Comparison of ENCODE assay signal across 9 cellular contexts in genomic region chr7:29565186-29565540, GRCh38. TPM values are rescaled to one million over a fixed set of nuclear protein-coding genes. Genes with fewer than 3 reads are reported as not detected.
DNase-seq lines count a peak whose midpoint lies in the region; ATAC-seq, FAIRE-seq and TF ChIP-seq lines count a peak whose summit lies in the region.
"Had no signal": no experiment of that assay in that cellular context is flagged by ENCODE, and none has a peak within 500 bp of the region (broad histone marks: within the 10 kb centered on the region; RNA-seq: fewer than 3 reads in every experiment).

No MANE protein-coding gene starts in this region.

- H3K4me1 ChIP-seq in CD8-positive, alpha-beta T cell (ENCODE audit: insufficient read depth, low read length) = peaks cover 11% of the 10 kb centered on the region
- H3K4me1 ChIP-seq in SJCRH30 (no peaks in the 10 kb centered on the region), pancreas (no peaks in the 10 kb centered on the region)

- FAIRE-seq in pancreas (lab: Jason Lieb, UNC) = no peak

- TF ChIP-seq CTCF in CD8-positive, alpha-beta T cell (IDR thresholded peaks at IDR 0.05) = no peak
- no peak for TF ChIP-seq CTCF in fibroblast of mammary gland (conservative IDR thresholded peaks at IDR 0.05; ENCODE audit: control insufficient read depth, insufficient read depth, low read depth, low read length)
- TF ChIP-seq CTCF in pancreas (IDR thresholded peaks at IDR 0.05) = no peak

- peaks cover 18% of the 10 kb centered on the region for H3K27me3 ChIP-seq in CD8-positive, alpha-beta T cell (ENCODE audit: insufficient read depth, low read length)
- H3K27me3 ChIP-seq in SJCRH30 (0 out of 2 replicates have a peak, but pooled peaks cover 5% of the 10 kb centered on the region), pancreas (no peaks in the 10 kb centered on the region)

- H3K9me3 ChIP-seq in CD8-positive, alpha-beta T cell (ENCODE audit: low read length) = no peaks in the 10 kb centered on the region
- H3K9me3 ChIP-seq in SJCRH30 (replicated peaks) (no peaks in the 10 kb centered on the region), pancreas (no peaks in the 10 kb centered on the region)

- no peak for ATAC-seq in CD8-positive, alpha-beta T cell
- ATAC-seq in pancreas (no peak), GM18519 (IDR thresholded peaks at IDR 0.05; ENCODE audit: low FRiP score, unreplicated experiment) (no peak)

- no peak overlapping the region for H3K27ac ChIP-seq in CD8-positive, alpha-beta T cell (ENCODE audit: low read depth, low read length)
- H3K27ac ChIP-seq in SJCRH30 (no peak overlapping the region), pancreas (peak overlapping the region in 1 of 4 donors; percentile 79)

- no peak overlapping the region for H3K4me3 ChIP-seq in CD8-positive, alpha-beta T cell (ENCODE audit: low read depth, low read length)
- H3K4me3 ChIP-seq in SJCRH30 (peak overlapping the region; percentile 54), fibroblast of mammary gland (ENCODE audit: control insufficient read depth, low read depth, low read length) (peak overlapping the region; percentile 53), pancreas (peak overlapping the region; percentile 43 to 69 (median 60))

- intact Hi-C loops in CD8-positive, alpha-beta T cell (cut with DNase I, micrococcal nuclease) = no loop called here
- intact Hi-C loops in pancreas (cut with DNase I) = no loop called here

- H3K27ac Mint-ChIP-seq in CD8-positive, alpha-beta T cell = no peak overlapping the region

- DNase-seq in CD8-positive, alpha-beta T cell = no peak
- peak in 1 of 2 experiments; percentile 7 for DNase-seq in SJCRH30
- peak; percentile 33 for DNase-seq in fibroblast of mammary gland (ENCODE audit: low read depth)
- no peak for DNase-seq in pancreas
- DNase-seq in amygdala (lab: John Stamatoyannopoulos, UW) = no peak
- DNase-seq in NCI-H1436 treated with DMSO at 0.1 percent for 48 hours (lab: John Stamatoyannopoulos, UW) = no peak
- DNase-seq in HPDE6-E6E7 (ENCODE audit: extremely low spot score) = no peak

- POLR2A ChIA-PET in CD8-positive, alpha-beta T cell (lab: Charles Lee) = no interaction called here

- H3K36me3 ChIP-seq in CD8-positive, alpha-beta T cell (ENCODE audit: insufficient read depth, low read length) = no peaks in the 10 kb centered on the region
- H3K36me3 ChIP-seq in SJCRH30 (no peaks in the 10 kb centered on the region), pancreas (no peaks in the 10 kb centered on the region)

- H3K4me3 Mint-ChIP-seq in CD8-positive, alpha-beta T cell = peak overlapping the region; percentile 56

- no peaks in the 10 kb centered on the region for H3K36me3 Mint-ChIP-seq in CD8-positive, alpha-beta T cell

- peaks cover 50% of the 10 kb centered on the region for H3K27me3 Mint-ChIP-seq in CD8-positive, alpha-beta T cell (ENCODE audit: low read depth)

- 22 to 23% methylated on average over 9 of the region's 9 CpGs for WGBS in pancreas, 2 donors

- H3K9me3 Mint-ChIP-seq in CD8-positive, alpha-beta T cell = no peaks in the 10 kb centered on the region

- CTCF ChIA-PET in CD8-positive, alpha-beta T cell (lab: Charles Lee) = no interaction called here

- H3K4me1 Mint-ChIP-seq in CD8-positive, alpha-beta T cell (ENCODE audit: low read depth) = peaks cover 17% of the 10 kb centered on the region

RNA-seq across cellular contexts. Expression of gene PRR15, which starts 1.5 kb away (rescaled TPM):
- not detected for total RNA-seq in CD8-positive, alpha-beta T cell
- not detected in 2 replicates for total RNA-seq in SJCRH30 (2014; rRNA removed; shearing (Covaris generic))
- total RNA-seq in pancreas = 1 to 10 TPM; 1.1 to 4.6 (median 1.8) TPM
- 1 to 10 TPM; 1.5 to 1.8 TPM for polyA plus RNA-seq in pancreas
- total RNA-seq: NCI-H460 had no signal
